ENCODE assay signal across 8 cellular contexts in the genomic region with DNA sequence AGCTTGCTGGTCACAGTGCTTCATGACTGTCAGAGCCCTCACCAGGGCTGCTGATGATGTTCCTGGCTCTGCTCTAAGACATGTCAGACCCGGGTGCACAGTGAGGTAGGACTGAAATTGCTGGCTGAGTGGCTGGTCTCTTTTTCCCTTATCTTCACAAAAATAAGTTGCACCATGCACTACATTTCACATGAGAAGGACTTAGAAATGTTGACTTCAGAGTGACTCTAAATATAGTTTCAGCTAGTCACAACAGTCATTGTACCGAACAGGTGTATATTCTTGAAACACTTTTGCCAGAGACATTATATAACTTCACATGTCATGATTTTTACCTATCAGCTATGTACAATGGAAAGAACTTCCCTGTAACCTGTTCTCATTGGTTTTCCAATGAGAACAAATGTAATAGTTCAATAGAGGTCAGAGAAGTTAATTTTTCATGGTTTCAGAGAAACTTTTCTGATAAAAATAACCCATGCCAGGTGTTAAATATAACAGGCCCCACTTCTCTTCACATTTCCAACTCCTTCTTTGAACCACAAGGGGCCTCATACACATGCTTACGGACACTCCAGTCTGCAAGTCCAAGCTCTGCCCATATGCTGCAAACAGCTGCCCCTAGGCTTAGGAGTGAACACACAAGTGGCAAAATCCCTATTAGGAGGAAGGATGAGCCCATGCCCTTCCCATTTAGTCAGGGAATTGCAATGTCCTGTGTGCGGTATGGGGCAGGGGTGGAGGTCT.
DNase-seq lines count a peak whose midpoint lies in the region; ATAC-seq and TF ChIP-seq lines count a peak whose summit lies in the region.

No MANE protein-coding gene starts in this region.

- peak; percentile 27 for DNase-seq in GM10248 (ENCODE audit: extremely low spot score)
- DNase-seq in NCI-H82 treated with DMSO at 0.1 percent for 48 hours (lab: John Stamatoyannopoulos, UW; ENCODE audit: unreplicated experiment) = peak; percentile 74
- no peak for DNase-seq in HuH-7 (ENCODE audit: low spot score)
- no peak for DNase-seq in NK-92 treated with Interleukin-12 subunit alpha and Interleukin-12 subunit beta, amount 100 ng/mL, for 24 hours (lab: John Stamatoyannopoulos, UW)
- DNase-seq in HK-2 (ENCODE audit: unreplicated experiment) = no peak
- DNase-seq in NCI-H345 treated with DMSO at 0.1 percent for 48 hours (lab: John Stamatoyannopoulos, UW; ENCODE audit: unreplicated experiment) = no peak

- peak; percentile 59 for ATAC-seq in GM19023 (IDR thresholded peaks at IDR 0.05; ENCODE audit: unreplicated experiment)
- peak; percentile 53 for ATAC-seq in HG02884 (IDR thresholded peaks at IDR 0.05; ENCODE audit: unreplicated experiment)

- CTCF ChIA-PET in GM10248 (lab: Yijun Ruan, JAX) = interaction anchor here (0.6 to 5.4 kb wide), 9 partner anchors 10 to 112 kb away, joined by 3 to 32 read pairs (median 4); no protein-coding TSS in a partner anchor

- TF ChIP-seq CTCF in GM10248 (IDR thresholded peaks at IDR 0.05; ENCODE audit: control extremely low read depth, extremely low read depth, low read depth, missing control alignments) = peak; percentile 7

- POLR2A ChIA-PET in GM10248 (lab: Yijun Ruan, JAX) = no interaction called here

Comparison
In these comparisons a context has a peak if more than half of its experiments do, and no peak if none do; other contexts are left out.
1. DNase-seq: peak in GM10248 (single experiment) and NCI-H82 treated with DMSO at 0.1 percent for 48 hours (single experiment); none in HuH-7 (single experiment), NK-92 treated with Interleukin-12 subunit alpha and Interleukin-12 subunit beta, amount 100 ng/mL, for 24 hours (single experiment), HK-2 (single experiment) and NCI-H345 treated with DMSO at 0.1 percent for 48 hours (single experiment).